8 cellular contexts compared by ENCODE assay signal in the genomic region with DNA sequence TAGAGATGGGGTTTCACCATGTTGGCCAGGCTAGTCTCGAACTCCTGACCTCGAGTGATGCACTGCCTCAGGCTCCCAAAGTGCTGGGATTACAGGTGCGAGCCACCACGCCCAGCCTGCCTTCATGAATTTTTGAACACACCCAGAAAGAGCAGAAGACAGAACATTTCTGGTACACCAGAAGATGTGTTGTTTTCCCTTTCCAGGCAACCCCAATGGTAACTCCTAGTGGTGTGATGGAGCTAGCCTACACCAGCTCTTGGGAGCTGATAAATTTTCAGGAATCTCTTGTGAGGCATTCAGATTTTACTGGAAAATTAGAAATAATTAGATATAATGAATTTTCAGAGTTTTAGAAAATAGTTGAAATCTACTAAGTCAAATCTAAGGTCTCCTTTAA. TPM values are rescaled to one million over a fixed set of nuclear protein-coding genes. Genes with fewer than 3 reads are reported as not detected.
DNase-seq lines count a peak whose midpoint lies in the region; ATAC-seq and TF ChIP-seq lines count a peak whose summit lies in the region.

No MANE protein-coding gene starts in this region.

- H2BK5ac ChIP-seq in H9 (ENCODE audit: insufficient read length, low read length), result no peak overlapping the region

- H3K79me2 ChIP-seq in H9 (ENCODE audit: insufficient read depth, low read length), result no peaks in the 10 kb centered on the region

- no peak overlapping the region for H3K27ac Mint-ChIP-seq in H9

- TF ChIP-seq CTCF in A673 (conservative IDR thresholded peaks at IDR 0.05; ENCODE audit: low read depth, low read length) (no peak), H9 (conservative IDR thresholded peaks at IDR 0.05) (no peak)

- no peak overlapping the region for H4K8ac ChIP-seq in H9 (replicated peaks; ENCODE audit: insufficient read length, low read depth, low read length)

- H3K23ac ChIP-seq in H9 (ENCODE audit: insufficient read length, low read depth, low read length), result no peak overlapping the region

- peaks cover 7 to 10% of the 10 kb centered on the region in 2 experiments for H3K4me1 Mint-ChIP-seq in H9

- H2BK15ac ChIP-seq in H9 (ENCODE audit: low read depth, low read length), result no peak overlapping the region

- intact Hi-C loops in A673 (cut with micrococcal nuclease; ENCODE audit: unreplicated experiment), result loop anchor here (5.0 kb wide), 2 partner anchors 188 to 562 kb away; no protein-coding TSS in a partner anchor

- CTCF ChIA-PET in A673 (lab: Charles Lee), result interaction anchor here (1.0 kb wide), 1 partner anchor 564 kb away, joined by 3 read pairs; no protein-coding TSS in a partner anchor

- no peaks in the 10 kb centered on the region for H3K9me3 ChIP-seq in A673 (ENCODE audit: low read depth, low read length, poor library complexity, severe bottlenecking)
- H3K9me3 ChIP-seq in H9 (ENCODE audit: control insufficient read depth, low read depth, low read length), result no peaks in the 10 kb centered on the region
- no peaks in the 10 kb centered on the region for H3K9me3 ChIP-seq in adipocyte (ENCODE audit: control insufficient read depth, low read length)
- H3K9me3 ChIP-seq in muscle layer of colon (ENCODE audit: low read length), result no peaks in the 10 kb centered on the region

- no peaks in the 10 kb centered on the region for H3K36me3 Mint-ChIP-seq in H9 (ENCODE audit: insufficient read depth in 1 of 3, low read depth in 3 of 3)

- peak overlapping the region; percentile 8 to 57; a peak in 1 of 5 replicates for H3K4me3 Mint-ChIP-seq in H9

- H3K27ac ChIP-seq in A673 (ENCODE audit: low read depth, low read length, poor library complexity, severe bottlenecking) (peak overlapping the region; percentile 96), H9 (ENCODE audit: insufficient read length, low read depth, low read length) (no peak overlapping the region), muscle layer of colon (ENCODE audit: low read depth, low read length) (peak overlapping the region; percentile 98)

- no peak for ATAC-seq in HG03097 (IDR thresholded peaks at IDR 0.05; ENCODE audit: low FRiP score, unreplicated experiment)
- no peak for ATAC-seq in HG03108 (IDR thresholded peaks at IDR 0.05; ENCODE audit: unreplicated experiment)
- ATAC-seq in GM18868 (IDR thresholded peaks at IDR 0.05; ENCODE audit: unreplicated experiment), result no peak

- H3K18ac ChIP-seq in H9 (ENCODE audit: insufficient read length, low read depth, low read length), result no peak overlapping the region

- H3K4me1 ChIP-seq in A673 (ENCODE audit: insufficient read depth, low read length, poor library complexity, severe bottlenecking) (peaks cover 6% of the 10 kb centered on the region), H9 (ENCODE audit: insufficient read depth, low read length) (no peaks in the 10 kb centered on the region; the same call in 1 of the 2 replicates), adipocyte (ENCODE audit: control insufficient read depth, insufficient read depth, low read length) (peaks cover 3% of the 10 kb centered on the region), muscle layer of colon (ENCODE audit: insufficient read depth, low read length) (peaks cover 13% of the 10 kb centered on the region)

- H3T11ph ChIP-seq in H9 (ENCODE audit: low read length), result no peak overlapping the region

- H2AFZ ChIP-seq in H9 (ENCODE audit: low read length), result no peak overlapping the region

- POLR2A ChIA-PET in A673 (lab: Charles Lee; ENCODE audit: low non-redundant PET), result interaction anchor here (0.6 kb wide), 1 partner anchor 182 kb away, joined by 3 read pairs; no protein-coding TSS in a partner anchor

- H3K23me2 ChIP-seq in H9 (ENCODE audit: insufficient read length, low read depth, low read length, poor library complexity, severe bottlenecking), result peaks cover 10% of the 10 kb centered on the region

- H2BK12ac ChIP-seq in H9 (ENCODE audit: insufficient read length, low read depth, low read length), result no peak overlapping the region

- no peaks in the 10 kb centered on the region for H3K36me3 ChIP-seq in A673 (ENCODE audit: insufficient read depth, low read length, poor library complexity, severe bottlenecking)
- no peaks in the 10 kb centered on the region for H3K36me3 ChIP-seq in adipocyte (ENCODE audit: control insufficient read depth, insufficient read depth, low read length, severe bottlenecking)
- no peaks in the 10 kb centered on the region for H3K36me3 ChIP-seq in muscle layer of colon (ENCODE audit: insufficient read depth, low read length)

- no peak overlapping the region for H2AK5ac ChIP-seq in H9 (ENCODE audit: insufficient read length, low read length)

- H3K4me3 ChIP-seq in A673 (ENCODE audit: low read depth, low read length, poor library complexity, severe bottlenecking) (peak overlapping the region; percentile 64), adipocyte (ENCODE audit: low read length) (peak overlapping the region; percentile 99), muscle layer of colon (ENCODE audit: low read depth in 1 of 2, low read length in 2 of 2) (no peak overlapping the region)

- no peak overlapping the region for H2BK20ac ChIP-seq in H9 (ENCODE audit: low read depth, low read length, poor library complexity, severe bottlenecking)

- WGBS in H9 (ENCODE audit: extremely low coverage, insufficient read length, low lambda C conversion rate), result no CpG with 5 or more reads among the region's 4 CpGs

- H3K9me3 Mint-ChIP-seq in H9, result peaks cover 0 to 2% of the 10 kb centered on the region in 2 experiments; a peak in 2 of 5 replicates

- H3K27me3 ChIP-seq in A673 (replicated peaks; ENCODE audit: insufficient read depth, low read depth, low read length, poor library complexity) (no peaks in the 10 kb centered on the region), H9 (ENCODE audit: insufficient read depth, low read length) (no peaks in the 10 kb centered on the region), adipocyte (replicated peaks; ENCODE audit: control insufficient read depth, insufficient read depth, low read length) (no peaks in the 10 kb centered on the region), muscle layer of colon (ENCODE audit: control insufficient read depth in 1 of 2, insufficient read depth in 2 of 2, low read length in 2 of 2) (no peaks in the 10 kb centered on the region)

- no peaks in the 10 kb centered on the region for H4K20me1 ChIP-seq in H9 (ENCODE audit: control insufficient read depth, insufficient read depth, insufficient read length)

- no peak overlapping the region for H3K14ac ChIP-seq in H9 (ENCODE audit: insufficient read depth, low read length)

- H3K4me2 ChIP-seq in H9 (ENCODE audit: insufficient read depth, insufficient read length, low read length), result no peak overlapping the region

- no peak overlapping the region for H3K56ac ChIP-seq in H9 (ENCODE audit: insufficient read length, low read depth, low read length)

- H3K9ac ChIP-seq in H9 (ENCODE audit: extremely low read depth, insufficient read length, low read length) (no peak overlapping the region), adipocyte (ENCODE audit: low read length) (peak overlapping the region; percentile 100), muscle layer of colon (ENCODE audit: low read length) (no peak overlapping the region)

- no peak overlapping the region for H3K4ac ChIP-seq in H9 (ENCODE audit: low read depth, low read length)

- H3K79me1 ChIP-seq in H9 (ENCODE audit: insufficient read depth, low read depth, low read length, poor library complexity, severe bottlenecking), result no peaks in the 10 kb centered on the region

- H3K27me3 Mint-ChIP-seq in H9 (ENCODE audit: low read depth), result peaks cover 6% of the 10 kb centered on the region; the same call in 1 of the 2 replicates

- no peak for DNase-seq in A673 (ENCODE audit: low spot score)
- no peak for DNase-seq in H9
- no peak for DNase-seq in adipocyte (ENCODE audit: low read depth)
- DNase-seq in NCI-H2227 treated with DMSO at 0.1 percent for 48 hours (lab: John Stamatoyannopoulos, UW), result no peak

- no peak overlapping the region for H2BK120ac ChIP-seq in H9 (ENCODE audit: low read depth, low read length, poor library complexity, severe bottlenecking)

- no peak overlapping the region for H4K91ac ChIP-seq in H9 (ENCODE audit: insufficient read length, low read depth, low read length)

- no TSS peak for BruUV-seq in A673 (replicated peaks; lab: Mats Ljungman, UMichigan)

- no peak overlapping the region for H4K5ac ChIP-seq in H9 (ENCODE audit: insufficient read length, low read depth, low read length)

RNA-seq across cellular contexts. Expression of a gene that starts 0.9 kb away (rescaled TPM):
- total RNA-seq in A673 (2021), result 12.5 and 16.4 TPM in 2 replicates
- total RNA-seq in H9 (2021), result 1.1 and 1.6 TPM in 2 replicates

Comparison
In these comparisons a context has a peak if more than half of its experiments do, and no peak if none do; other contexts are left out.
1. H3K4me3 ChIP-seq: peak in A673 (single experiment) and adipocyte (single experiment); none in muscle layer of colon (0 of 2).